2 cellular contexts compared by ENCODE assay signal in the genomic region with DNA sequence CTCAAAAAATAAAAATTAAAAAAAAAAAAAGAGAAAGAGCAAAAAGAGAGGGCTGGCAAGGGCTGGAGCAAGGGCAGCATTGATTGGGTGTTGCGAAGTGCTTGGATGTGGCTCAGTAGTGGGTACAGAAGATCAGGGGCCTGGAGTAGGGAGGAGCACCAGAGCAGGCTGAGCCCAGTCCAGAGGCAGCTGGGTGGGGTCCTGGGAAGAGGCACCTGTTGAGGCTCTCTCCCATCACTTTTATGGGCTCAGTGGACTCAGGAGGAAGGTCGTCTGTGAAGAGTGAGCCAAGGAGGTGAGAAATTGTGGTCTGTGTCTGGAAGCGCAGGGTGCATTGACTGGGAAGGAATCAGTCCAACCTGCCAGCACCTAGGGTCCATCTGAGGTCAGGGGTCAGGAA.
TF ChIP-seq lines count a peak whose summit lies in the region.

No MANE protein-coding gene starts in this region.

TF ChIP-seq in HEK293T, 16 proteins besides CTCF, POLR2A, EP300 and RAD21:
- TF ChIP-seq BHLHE40 (IDR thresholded peaks at IDR 0.05; ENCODE audit: borderline replicate concordance) (no peak), L3MBTL2 (conservative IDR thresholded peaks at IDR 0.05) (no peak), SP1 (IDR thresholded peaks at IDR 0.05) (no peak), SUZ12 (IDR thresholded peaks at IDR 0.05) (no peak), HDGF (IDR thresholded peaks at IDR 0.05; ENCODE audit: borderline replicate concordance) (no peak), FOXM1 (IDR thresholded peaks at IDR 0.05; ENCODE audit: borderline replicate concordance) (no peak), TARDBP (IDR thresholded peaks at IDR 0.05) (no peak), FOXA1 (IDR thresholded peaks at IDR 0.05) (no peak), ARNT (IDR thresholded peaks at IDR 0.05) (no peak), FOXK2 (IDR thresholded peaks at IDR 0.05) (no peak), LEF1 (IDR thresholded peaks at IDR 0.05; ENCODE audit: borderline replicate concordance) (no peak)
- TF ChIP-seq, protein P1, sequence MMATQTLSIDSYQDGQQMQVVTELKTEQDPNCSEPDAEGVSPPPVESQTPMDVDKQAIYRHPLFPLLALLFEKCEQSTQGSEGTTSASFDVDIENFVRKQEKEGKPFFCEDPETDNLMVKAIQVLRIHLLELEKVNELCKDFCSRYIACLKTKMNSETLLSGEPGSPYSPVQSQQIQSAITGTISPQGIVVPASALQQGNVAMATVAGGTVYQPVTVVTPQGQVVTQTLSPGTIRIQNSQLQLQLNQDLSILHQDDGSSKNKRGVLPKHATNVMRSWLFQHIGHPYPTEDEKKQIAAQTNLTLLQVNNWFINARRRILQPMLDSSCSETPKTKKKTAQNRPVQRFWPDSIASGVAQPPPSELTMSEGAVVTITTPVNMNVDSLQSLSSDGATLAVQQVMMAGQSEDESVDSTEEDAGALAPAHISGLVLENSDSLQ (IDR thresholded peaks at IDR 0.05), result no peak

TF ChIP-seq in K562, 482 proteins besides CTCF, POLR2A, EP300 and RAD21:
- no peak for TF ChIP-seq GABPA (tag; conservative IDR thresholded peaks at IDR 0.05; ENCODE audit: low read depth)
- no peak for TF ChIP-seq SMC3 (conservative IDR thresholded peaks at IDR 0.05; ENCODE audit: insufficient read depth, low read depth, low read length)
- TF ChIP-seq POLR2H (tag; IDR thresholded peaks at IDR 0.05; ENCODE audit: low read depth), result no peak
- TF ChIP-seq ZFPM2 (CRISPR knock-in tag; IDR thresholded peaks at IDR 0.05), result no peak
- TF ChIP-seq ZNF586 (CRISPR knock-in tag; conservative IDR thresholded peaks at IDR 0.05), result no peak
- no peak for TF ChIP-seq PHB2 (IDR thresholded peaks at IDR 0.05; ENCODE audit: low read depth)
